In the genomic region with DNA sequence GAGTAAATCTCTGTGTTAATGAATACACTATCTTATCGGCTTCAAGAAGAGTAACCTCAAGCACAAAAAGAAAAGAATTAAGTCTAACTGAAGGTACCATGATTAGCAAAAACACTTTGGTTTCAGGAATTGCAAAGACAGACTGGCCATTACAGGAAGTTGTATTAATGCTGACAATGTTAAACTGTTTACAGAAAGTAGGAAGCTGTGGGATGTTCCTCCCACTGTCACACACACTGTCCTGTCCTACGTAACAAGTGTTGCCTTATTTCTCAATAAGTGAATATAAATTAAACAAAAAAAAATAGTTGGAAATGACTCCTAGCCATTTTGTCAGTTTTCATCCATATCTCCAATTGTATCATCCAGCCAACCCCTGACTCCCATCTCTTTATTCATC, we compare ENCODE assay signal across 13 cellular contexts. TPM values are rescaled to one million over a fixed set of nuclear protein-coding genes. Genes with fewer than 3 reads are reported as not detected.
DNase-seq lines count a peak whose midpoint lies in the region; ATAC-seq, FAIRE-seq and TF ChIP-seq lines count a peak whose summit lies in the region.
"Had no signal": no experiment of that assay in that cellular context is flagged by ENCODE, and none has a peak within 500 bp of the region (broad histone marks: within the 10 kb centered on the region; RNA-seq: fewer than 3 reads in every experiment).

No MANE protein-coding gene starts in this region.

- CTCF ChIA-PET in A549 (lab: Yijun Ruan, JAX), result interaction anchor here (1.3 to 6.8 kb wide), 3 partner anchors 12 to 52 kb away, joined by 4 to 44 read pairs (median 8); no protein-coding TSS in a partner anchor

- TF ChIP-seq POLR2A in A549 (IDR thresholded peaks at IDR 0.05; ENCODE audit: low read length), result no peak

- H4K20me1 ChIP-seq in MM.1S (ENCODE audit: insufficient read depth, low read length), result 0 out of 2 replicates have a peak, but pooled peaks cover 7% of the 10 kb centered on the region

- no peak overlapping the region for H2AFZ ChIP-seq in MM.1S (ENCODE audit: low read length)

- DNase-seq in A549 (ENCODE audit: low read depth in 1 of 2, low spot score in 1 of 2) (no peak), MM.1S (peak; percentile 32), NCI-H446 treated with DMSO at 0.1 percent for 48 hours (lab: John Stamatoyannopoulos, UW) (no peak), HCEC 1CT (no peak), T-helper 1 cell (no peak), chondrocyte (ENCODE audit: low spot score) (no peak)
- DNase-seq in central memory CD8-positive, alpha-beta T cell (ENCODE audit: low spot score in 2 of 2), result no peak
- DNase-seq: kidney; NCI-H2081; stimulated activated CD4-positive, alpha-beta T cell treated with anti-CD3 and anti-CD28 coated beads, Interleukin-4, amount 100 ng/mL, for 1 hour had no signal

- TF ChIP-seq EP300 in A549 (IDR thresholded peaks at IDR 0.05), result no peak

- WGBS in A549 (ENCODE audit: missing lambda C conversion rate), result 88% methylated on average over 2 of the region's 2 CpGs

- H3F3A ChIP-seq in MM.1S (ENCODE audit: insufficient read depth, low read length), result peaks cover 27% of the 10 kb centered on the region

- peaks cover 67% of the 10 kb centered on the region for H3K36me3 Mint-ChIP-seq in central memory CD8-positive, alpha-beta T cell (ENCODE audit: insufficient read depth)
- peaks cover 30% of the 10 kb centered on the region for H3K36me3 Mint-ChIP-seq in chondrocyte (ENCODE audit: low read depth)

- no peak for TF ChIP-seq RAD21 in A549 (conservative IDR thresholded peaks at IDR 0.05 in 1 of 2, IDR thresholded peaks at IDR 0.05 in 1 of 2)

- peak overlapping the region; percentile 13 for H3K4me3 Mint-ChIP-seq in central memory CD8-positive, alpha-beta T cell
- no peak overlapping the region for H3K4me3 Mint-ChIP-seq in chondrocyte (ENCODE audit: unreplicated experiment)

- no peaks in the 10 kb centered on the region for H3K9me3 Mint-ChIP-seq in central memory CD8-positive, alpha-beta T cell
- H3K9me3 Mint-ChIP-seq in chondrocyte (ENCODE audit: low read depth), result no peaks in the 10 kb centered on the region

- H3K4me3 ChIP-seq in A549 (no peak overlapping the region), MM.1S (ENCODE audit: low read length) (no peak overlapping the region), mucosa of stomach (ENCODE audit: low read length) (no peak overlapping the region)

- H3K4me1 ChIP-seq in A549 (peaks cover 12% of the 10 kb centered on the region; the same call in 2 of the 3 replicates), MM.1S (ENCODE audit: low read length) (peaks cover 37% of the 10 kb centered on the region), mucosa of stomach (ENCODE audit: control insufficient read depth, insufficient read depth, low read length) (peaks cover 10% of the 10 kb centered on the region)

- H3K27me3 ChIP-seq in MM.1S (replicated peaks; ENCODE audit: insufficient read depth, low read length) (no peaks in the 10 kb centered on the region), mucosa of stomach (ENCODE audit: control insufficient read depth, insufficient read depth, low read length) (no peaks in the 10 kb centered on the region)

- no peak overlapping the region for H3K4me2 ChIP-seq in A549
- H3K4me2 ChIP-seq in MM.1S (ENCODE audit: low read depth, low read length), result peak overlapping the region; percentile 35

- H3K9ac ChIP-seq in MM.1S (ENCODE audit: low read length), result no peak overlapping the region
- H3K9ac ChIP-seq in mucosa of stomach (ENCODE audit: low read length), result peak overlapping the region; percentile 26

- peaks cover 73% of the 10 kb centered on the region for H3K4me1 Mint-ChIP-seq in central memory CD8-positive, alpha-beta T cell
- H3K4me1 Mint-ChIP-seq in chondrocyte (ENCODE audit: low read depth), result peaks cover 37% of the 10 kb centered on the region

- TF ChIP-seq CTCF in A549 (IDR thresholded peaks at IDR 0.05) (no peak), MM.1S (IDR thresholded peaks at IDR 0.05; ENCODE audit: low read length) (no peak), chondrocyte (IDR thresholded peaks at IDR 0.05) (no peak)

- POLR2A ChIA-PET in A549 (lab: Yijun Ruan, JAX), result interaction anchor here (0.9 kb wide), 1 partner anchor 73 kb away, joined by 3 read pairs; no protein-coding TSS in a partner anchor

- H3K9me3 ChIP-seq in A549, result no peaks in the 10 kb centered on the region
- H3K9me3 ChIP-seq in MM.1S (replicated peaks; ENCODE audit: insufficient read depth, low read length), result no peaks in the 10 kb centered on the region
- no peaks in the 10 kb centered on the region for H3K9me3 ChIP-seq in mucosa of stomach (ENCODE audit: control insufficient read depth, low read length)

- ATAC-seq in A549, result no peak
- ATAC-seq in central memory CD8-positive, alpha-beta T cell (replicated peaks; ENCODE audit: extremely low read depth, poor library complexity, severe bottlenecking), result no peak
- ATAC-seq: activated CD4-positive, CD25-positive, alpha-beta regulatory T cell treated with anti-CD3 and anti-CD28 coated beads, Interleukin-2, amount 50 U/mL, for 24 hours had no signal

- H3K27ac ChIP-seq in A549, result no peak overlapping the region
- H3K27ac ChIP-seq in MM.1S (ENCODE audit: low read length), result peak overlapping the region; percentile 58; the same call in 1 of the 2 replicates
- H3K27ac ChIP-seq: C4-2B had no signal

- peaks cover 99% of the 10 kb centered on the region for H3K79me2 ChIP-seq in MM.1S (ENCODE audit: low read length)

- H3K27me3 Mint-ChIP-seq in central memory CD8-positive, alpha-beta T cell, result no peaks in the 10 kb centered on the region
- H3K27me3 Mint-ChIP-seq in chondrocyte (ENCODE audit: low read depth), result no peaks in the 10 kb centered on the region

- no peak for FAIRE-seq in A549 (lab: Jason Lieb, UNC)
- FAIRE-seq: kidney had no signal

- no peaks in the 10 kb centered on the region for H3K9me2 ChIP-seq in MM.1S (replicated peaks; ENCODE audit: insufficient read depth, low read length)

- peak overlapping the region; percentile 72 for H3K27ac Mint-ChIP-seq in central memory CD8-positive, alpha-beta T cell (ENCODE audit: low read depth)
- H3K27ac Mint-ChIP-seq in chondrocyte (ENCODE audit: unreplicated experiment), result no peak overlapping the region

- H3K36me3 ChIP-seq in MM.1S (replicated peaks; ENCODE audit: insufficient read depth, low read length) (peaks cover 23% of the 10 kb centered on the region), mucosa of stomach (ENCODE audit: control insufficient read depth, insufficient read depth, low read length) (no peaks in the 10 kb centered on the region)

TF ChIP-seq in A549, 52 proteins besides CTCF, POLR2A, EP300 and RAD21:
- TF ChIP-seq MAFK (IDR thresholded peaks at IDR 0.05; ENCODE audit: partially characterized antibody), result peak; percentile 84
- TF ChIP-seq JUNB (IDR thresholded peaks at IDR 0.05), result no peak

RNA-seq across cellular contexts. Expression of a gene that starts 8.6 kb away (rescaled TPM):
- polyA plus RNA-seq in A549 (2011; rRNA removed) (79.7 and 95.8 TPM in 2 replicates), A549 (2017; fragmentation: RNase III; extraction: RNeasy Plus Mini Kit Qiagen cat#74134 plus additional on column Dnase treatment) (32.5 to 34.4 TPM (median 33.1 TPM) in 3 replicates)
- 15.5 and 18.3 TPM in 2 replicates for polyA plus RNA-seq in A549 (2012; cell fraction: cytosol; rRNA removed)
- polyA plus RNA-seq in A549 (2012; cell fraction: nucleus; rRNA removed), result 7.2 and 10.1 TPM in 2 replicates
- 50.0 and 51.2 TPM in 2 replicates for polyA minus RNA-seq in A549 (2011; rRNA and poly(A)+ RNA removed)
- 44.5 to 63.9 TPM (median 61.9 TPM) in 3 replicates for total RNA-seq in chondrocyte
